In the genomic region with DNA sequence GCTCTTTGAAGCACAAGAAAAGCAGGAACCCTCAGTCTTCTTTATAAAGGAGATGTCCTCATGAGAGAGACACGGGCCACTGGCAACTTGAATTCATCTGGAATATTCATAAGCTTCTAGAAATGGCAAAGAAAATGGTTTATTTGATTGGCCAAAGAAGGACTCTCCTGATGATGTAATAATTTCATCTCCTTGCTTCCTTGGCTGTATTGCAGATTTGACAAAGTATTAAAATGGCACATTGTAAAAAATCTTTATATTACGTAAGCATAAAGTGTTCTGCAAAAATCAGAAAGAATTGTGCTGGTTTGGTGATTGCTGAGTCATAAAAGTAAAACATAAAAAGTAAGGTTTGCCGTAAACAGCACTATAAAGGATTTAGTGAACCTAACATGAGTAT, we compare ENCODE assay signal across 17 cellular contexts.
"Had no signal": no experiment of that assay in that cellular context is flagged by ENCODE, and none has a peak within 500 bp of the region (broad histone marks: within the 10 kb centered on the region; RNA-seq: fewer than 3 reads in every experiment).

No MANE protein-coding gene starts in this region.

- FAIRE-seq: kidney had no signal

- H3K27ac ChIP-seq: testis, tibial nerve, vagina had no signal

- DNase-seq: cortex of kidney; effector memory CD8-positive, alpha-beta T cell; esophagus squamous epithelium; foreskin fibroblast; kidney; left cardiac atrium; left ventricle myocardium inferior; lower lobe of right lung; natural killer cell; ovary; right cardiac atrium; stimulated activated CD4-positive, alpha-beta T cell treated with anti-CD3 and anti-CD28 coated beads, Interleukin-4, amount 100 ng/mL, for 24 hours; testis; upper lobe of right lung had no signal

- ATAC-seq: effector memory CD8-positive, alpha-beta T cell; natural killer cell; stimulated activated memory B cell treated with anti-CD40 and anti-IgM and Interleukin-4, amounts not matched to agents 10 μg/mL and 1 μg/mL and 100 μg/mL, for 72 hours had no signal

- H3K4me3 ChIP-seq: esophagus squamous epithelium, left ventricle myocardium inferior, lower lobe of right lung, ovary, tibial nerve, upper lobe of right lung, vagina had no signal

- H3K9me3 ChIP-seq: esophagus squamous epithelium, left ventricle myocardium inferior, lower lobe of right lung, ovary, testis, tibial nerve, upper lobe of right lung, vagina had no signal

- H3K36me3 ChIP-seq: esophagus squamous epithelium, left ventricle myocardium inferior, lower lobe of right lung, ovary, tibial nerve, upper lobe of right lung, vagina had no signal

- H3K27me3 ChIP-seq: esophagus squamous epithelium, ovary, testis, tibial nerve, upper lobe of right lung, vagina had no signal
